In the genomic region with DNA sequence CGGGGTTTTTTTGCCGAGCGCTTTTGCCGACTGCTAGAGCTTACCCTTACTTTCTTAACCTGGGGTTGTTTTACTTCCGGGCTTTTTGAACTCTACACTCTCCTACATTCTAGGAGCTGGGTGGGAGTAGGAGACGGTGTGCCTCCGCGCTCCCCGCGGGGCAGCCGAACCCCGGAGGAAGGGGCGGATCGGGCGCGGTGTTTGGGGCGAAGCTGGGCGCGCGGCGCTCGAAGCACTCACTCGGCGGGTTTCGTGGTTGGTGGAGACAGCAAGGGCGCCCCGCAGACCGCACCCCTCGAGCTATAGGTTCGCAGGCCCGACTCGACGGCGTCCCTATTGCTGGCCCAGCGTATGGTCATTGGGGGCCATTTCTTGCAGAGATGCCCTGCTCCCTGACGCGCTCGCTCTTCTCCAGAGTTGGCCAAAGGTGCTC, we compare ENCODE assay signal across 8 cellular contexts. TPM values are rescaled to one million over a fixed set of nuclear protein-coding genes. Genes with fewer than 3 reads are reported as not detected.
DNase-seq lines count a peak whose midpoint lies in the region; ATAC-seq and TF ChIP-seq lines count a peak whose summit lies in the region.

No MANE protein-coding gene starts in this region.

- H2BK120ac ChIP-seq in IMR-90 (ENCODE audit: low read depth, low read length), result peak overlapping the region; percentile 3

- no peak for TF ChIP-seq CTCF in IMR-90 (conservative IDR thresholded peaks at IDR 0.05; ENCODE audit: low read depth, low read length)
- TF ChIP-seq CTCF in left ventricle myocardium inferior (IDR thresholded peaks at IDR 0.05; ENCODE audit: borderline replicate concordance), result no peak

- peak overlapping the region; percentile 82 for H3K14ac ChIP-seq in IMR-90 (replicated peaks; ENCODE audit: low read depth, low read length)

- H3K36me3 ChIP-seq in ES-I3 (ENCODE audit: insufficient read depth, low read length), result peaks cover 10% of the 10 kb centered on the region; the same call in 1 of the 2 replicates
- H3K36me3 ChIP-seq in IMR-90 (ENCODE audit: control insufficient read depth, insufficient read depth, low read length), result peaks cover 2% of the 10 kb centered on the region; the same call in 1 of the 2 replicates
- H3K36me3 ChIP-seq in SJSA1, result no peaks in the 10 kb centered on the region
- H3K36me3 ChIP-seq in left ventricle myocardium inferior, result peaks cover 28% of the 10 kb centered on the region

- H3K4me1 ChIP-seq in ES-I3 (ENCODE audit: insufficient read depth, low read length) (no peaks in the 10 kb centered on the region), IMR-90 (ENCODE audit: control insufficient read depth, insufficient read depth, low read length) (no peaks in the 10 kb centered on the region), SJSA1 (replicated peaks) (peaks cover 7% of the 10 kb centered on the region), left ventricle myocardium inferior (peaks cover 30% of the 10 kb centered on the region)

- intact Hi-C loops in IMR-90 (cut with micrococcal nuclease), result loop anchor here (1.0 kb wide), 2 partner anchors 40 to 86 kb away; no protein-coding TSS in a partner anchor
- intact Hi-C loops in left ventricle myocardium inferior (cut with micrococcal nuclease), result no loop called here

- H2BK15ac ChIP-seq in IMR-90 (ENCODE audit: low read depth, low read length), result no peak overlapping the region; the same call in 2 of the 3 replicates

- in situ Hi-C loops in IMR-90 (cut with MboI; ENCODE audit: low sequenced_read_pairs), result loop anchor here (5.0 kb wide), 1 partner anchor 83 kb away; no protein-coding TSS in a partner anchor

- peak overlapping the region; percentile 95 for H2AFZ ChIP-seq in IMR-90 (replicated peaks; ENCODE audit: low read length, poor library complexity)

- CTCF ChIA-PET in IMR-90 (lab: Yijun Ruan, JAX), result no interaction called here

- H4K8ac ChIP-seq in IMR-90 (ENCODE audit: low read depth in 2 of 2, low read length in 2 of 2), result peak overlapping the region; percentile 97 to 99

- peaks cover 29% of the 10 kb centered on the region for H3K36me3 Mint-ChIP-seq in activated naive CD8-positive, alpha-beta T cell

- peak; percentile 72 for DNase-seq in IMR-90
- peak in 1 of 2 experiments; percentile 68 for DNase-seq in SJSA1 (ENCODE audit: low read depth in 1 of 2, low spot score in 2 of 2)
- DNase-seq in left ventricle myocardium inferior, result peak; percentile 68
- DNase-seq in pulmonary artery endothelial cell (ENCODE audit: low read depth, low spot score), result peak; percentile 35
- no peak for DNase-seq in cortex of kidney (lab: John Stamatoyannopoulos, UW)

- H3K79me1 ChIP-seq in IMR-90 (ENCODE audit: low read depth in 1 of 2, low read length in 2 of 2), result peaks cover 0 to 7% of the 10 kb centered on the region in 2 experiments; a peak in 1 of 4 replicates

- peak overlapping the region; percentile 76 for H3K4ac ChIP-seq in IMR-90 (ENCODE audit: low read depth, low read length)

- H3K4me3 ChIP-seq in IMR-90 (ENCODE audit: insufficient read depth, low read depth, low read length) (peak overlapping the region; percentile 54), SJSA1 (peak overlapping the region; percentile 51), left ventricle myocardium inferior (peak overlapping the region; percentile 86)

- H3K9ac ChIP-seq in ES-I3 (ENCODE audit: low read depth, low read length) (peak overlapping the region; percentile 97), IMR-90 (ENCODE audit: low read depth, low read length) (peak overlapping the region; percentile 84)

- WGBS in IMR-90 (ENCODE audit: extremely low coverage in 2 of 2, insufficient read length in 1 of 2), 2 experiments, result 6% methylated on average over 10 of the region's 38 CpGs; no CpG with 5 or more reads in 1 of the 2 experiments

- H3K27ac ChIP-seq in IMR-90 (ENCODE audit: insufficient read depth, low read length), result peak overlapping the region; percentile 94
- peak overlapping the region; percentile 92 for H3K27ac ChIP-seq in SJSA1
- H3K27ac ChIP-seq in left ventricle myocardium inferior (replicated peaks), result peak overlapping the region; percentile 98

- H4K5ac ChIP-seq in IMR-90 (ENCODE audit: low read depth, low read length), result peak overlapping the region; percentile 98

- peak overlapping the region; percentile 63; the same call in 1 of the 2 replicates for H3K18ac ChIP-seq in IMR-90 (ENCODE audit: low read depth, low read length)

- peak; percentile 53 for ATAC-seq in GM21576 (IDR thresholded peaks at IDR 0.05; ENCODE audit: unreplicated experiment)
- peak; percentile 87 for ATAC-seq in IMR-90 (ENCODE audit: low read depth)

- peaks cover 6% of the 10 kb centered on the region for H3K9me3 Mint-ChIP-seq in activated naive CD8-positive, alpha-beta T cell (ENCODE audit: low read depth)

- H3K4me1 Mint-ChIP-seq in activated naive CD8-positive, alpha-beta T cell (ENCODE audit: low read depth), result peaks cover 24% of the 10 kb centered on the region

- H3K27me3 Mint-ChIP-seq in activated naive CD8-positive, alpha-beta T cell, result peaks cover 19% of the 10 kb centered on the region

- POLR2A ChIA-PET in IMR-90 (lab: Charles Lee; ENCODE audit: unreplicated experiment), result interaction anchor here (0.5 to 2.1 kb wide), 3 partner anchors 11 to 40 kb away, joined by 3 to 12 read pairs (median 4); no protein-coding TSS in a partner anchor

- peak overlapping the region; percentile 98 for H3K27ac Mint-ChIP-seq in activated naive CD8-positive, alpha-beta T cell

- H2BK5ac ChIP-seq in IMR-90 (ENCODE audit: low read depth, low read length, poor library complexity, severe bottlenecking), result peak overlapping the region; percentile 74

- TF ChIP-seq RAD21 in IMR-90 (IDR thresholded peaks at IDR 0.05; ENCODE audit: low read length), result no peak

- no peak for TF ChIP-seq POLR2A in IMR-90 (IDR thresholded peaks at IDR 0.05; ENCODE audit: low read depth, low read length)

- H2AK5ac ChIP-seq in IMR-90 (ENCODE audit: low read depth, low read length), result peak overlapping the region; percentile 0; the same call in 1 of the 2 replicates

- H3K23ac ChIP-seq in IMR-90 (ENCODE audit: low read depth, low read length), result peak overlapping the region; percentile 89

- peak overlapping the region; percentile 35 for H2AK9ac ChIP-seq in IMR-90 (replicated peaks; ENCODE audit: low read depth, low read length, poor library complexity)

- BruUV-seq in IMR-90 (replicated peaks; lab: Mats Ljungman, UMichigan), result TSS peak; percentile 25

- peak overlapping the region; percentile 60 for H3K4me2 ChIP-seq in IMR-90 (ENCODE audit: low read depth, low read length)

- H3K56ac ChIP-seq in IMR-90 (ENCODE audit: extremely low read depth, insufficient read depth, low read length), result peak overlapping the region; percentile 94

- H4K20me1 ChIP-seq in IMR-90 (ENCODE audit: insufficient read depth, low read length), result no peaks in the 10 kb centered on the region

- H3K9me1 ChIP-seq in IMR-90 (ENCODE audit: insufficient read depth, low read length), result no peaks in the 10 kb centered on the region

- H3K27me3 ChIP-seq in IMR-90 (ENCODE audit: control insufficient read depth, insufficient read depth, low read length) (no peaks in the 10 kb centered on the region), SJSA1 (replicated peaks) (no peaks in the 10 kb centered on the region), left ventricle myocardium inferior (ENCODE audit: low read depth) (peaks cover 38% of the 10 kb centered on the region)

- no peak overlapping the region for H2BK20ac ChIP-seq in IMR-90 (ENCODE audit: low read depth, low read length)

- dilution Hi-C loops in IMR-90 (cut with HindIII; ENCODE audit: low sequenced_read_pairs, unreplicated experiment), result no loop called here

- H3K4me3 Mint-ChIP-seq in activated naive CD8-positive, alpha-beta T cell, result peak overlapping the region; percentile 95

- H3K9me3 ChIP-seq in ES-I3 (ENCODE audit: control insufficient read depth, insufficient read depth, low read length) (no peaks in the 10 kb centered on the region), IMR-90 (ENCODE audit: control insufficient read depth, insufficient read depth, low read length) (no peaks in the 10 kb centered on the region), SJSA1 (replicated peaks) (peaks cover 5% of the 10 kb centered on the region; the same call in 1 of the 2 replicates), left ventricle myocardium inferior (replicated peaks) (peaks cover 4% of the 10 kb centered on the region)

- peak overlapping the region; percentile 71 for H4K91ac ChIP-seq in IMR-90 (ENCODE audit: insufficient read depth, low read depth, low read length)

TF ChIP-seq in IMR-90, 13 proteins besides CTCF, POLR2A, EP300 and RAD21 (continues in another document):
- no peak for TF ChIP-seq FOS (IDR thresholded peaks at IDR 0.05; ENCODE audit: low read depth, low read length)
- no peak for TF ChIP-seq NFE2L2 (IDR thresholded peaks at IDR 0.05; ENCODE audit: low read depth, low read length)
- no peak for TF ChIP-seq BHLHE40 (IDR thresholded peaks at IDR 0.05; ENCODE audit: low read depth, low read length)
- TF ChIP-seq RCOR1 (IDR thresholded peaks at IDR 0.05; ENCODE audit: insufficient replicate concordance, low read length), result no peak
- TF ChIP-seq, protein P1, sequence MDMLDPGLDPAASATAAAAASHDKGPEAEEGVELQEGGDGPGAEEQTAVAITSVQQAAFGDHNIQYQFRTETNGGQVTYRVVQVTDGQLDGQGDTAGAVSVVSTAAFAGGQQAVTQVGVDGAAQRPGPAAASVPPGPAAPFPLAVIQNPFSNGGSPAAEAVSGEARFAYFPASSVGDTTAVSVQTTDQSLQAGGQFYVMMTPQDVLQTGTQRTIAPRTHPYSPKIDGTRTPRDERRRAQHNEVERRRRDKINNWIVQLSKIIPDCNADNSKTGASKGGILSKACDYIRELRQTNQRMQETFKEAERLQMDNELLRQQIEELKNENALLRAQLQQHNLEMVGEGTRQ (IDR thresholded peaks at IDR 0.05; ENCODE audit: low read depth, low read length), result no peak
- no peak for TF ChIP-seq MXI1 (IDR thresholded peaks at IDR 0.05; ENCODE audit: borderline replicate concordance, low read depth, low read length)
- TF ChIP-seq CEBPB (IDR thresholded peaks at IDR 0.05; ENCODE audit: low read depth, low read length), result no peak
- no peak for TF ChIP-seq MAFK (IDR thresholded peaks at IDR 0.05; ENCODE audit: low read depth, low read length)

RNA-seq across cellular contexts. Expression of a gene that starts 0.2 kb away (rescaled TPM):
- total RNA-seq in IMR-90 (2012; rRNA removed) (7.9 and 10.0 TPM in 2 replicates), left ventricle myocardium inferior (8.7 TPM), pulmonary artery endothelial cell (7.3 and 11.4 TPM in 2 replicates)
- 1.8 and 2.1 TPM in 2 replicates for polyA plus RNA-seq in IMR-90 (2012; rRNA removed)
- polyA plus RNA-seq in IMR-90 (2012; cell fraction: cytosol; rRNA removed), result 0.15 and 0.22 TPM in 2 replicates
- polyA plus RNA-seq in IMR-90 (2012; cell fraction: nucleus; rRNA removed; ENCODE audit: low replicate concordance), result 0.64 and 10.2 TPM in 2 replicates
- 3.1 and 8.0 TPM in 2 replicates for total RNA-seq in SJSA1 (2014; rRNA removed; shearing (Covaris generic))
